12 cellular contexts compared by ENCODE assay signal in the genomic region with DNA sequence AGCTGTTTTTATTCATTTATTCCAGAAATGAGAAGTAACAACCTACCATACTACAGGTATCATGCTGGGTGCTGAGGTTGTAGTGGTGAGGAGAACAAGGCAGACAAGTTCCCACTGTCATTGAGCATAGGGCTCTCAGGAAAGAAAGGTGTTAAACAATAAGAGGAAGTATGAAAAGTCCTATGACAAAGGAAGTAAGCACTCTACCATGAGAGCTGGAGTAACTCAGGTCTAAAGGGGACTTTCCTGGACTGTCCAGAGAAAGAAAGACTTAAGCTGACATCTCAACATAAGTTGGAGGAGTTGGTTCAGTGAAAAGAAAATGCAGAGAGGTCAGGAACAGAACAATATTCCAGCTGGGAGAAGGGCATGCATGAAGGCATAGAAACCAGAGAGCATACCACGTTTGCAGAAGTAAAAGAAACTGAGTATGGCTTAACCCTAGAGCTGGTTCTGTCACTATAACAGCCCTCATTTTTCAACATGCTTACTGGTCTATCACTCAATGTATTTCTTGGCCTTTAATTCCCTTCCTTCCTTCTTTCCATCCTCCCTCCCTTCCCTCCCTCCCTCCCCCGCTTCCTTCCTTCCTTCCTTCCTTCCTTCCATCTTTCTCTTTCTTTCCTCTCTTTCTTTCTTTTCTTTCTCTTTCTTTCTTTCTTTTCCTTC.
A peak's percentile ranks its signal among the peaks of the same experiment; 100 is the strongest.
DNase-seq lines count a peak whose midpoint lies in the region; ATAC-seq and TF ChIP-seq lines count a peak whose summit lies in the region.
"Had no signal": no experiment of that assay in that cellular context is flagged by ENCODE, and none has a peak within 500 bp of the region (broad histone marks: within the 10 kb centered on the region; RNA-seq: fewer than 3 reads in every experiment).

No MANE protein-coding gene starts in this region.

- H3K4me3 ChIP-seq in vagina (no peak overlapping the region), upper lobe of right lung (no peak overlapping the region)

- H3K27ac ChIP-seq in vagina = no peak overlapping the region
- no peak overlapping the region for H3K27ac ChIP-seq in upper lobe of right lung

- ATAC-seq in GM19397 (IDR thresholded peaks at IDR 0.05; ENCODE audit: unreplicated experiment) = peak; percentile 82
- peak; percentile 88 for ATAC-seq in HG02798 (IDR thresholded peaks at IDR 0.05; ENCODE audit: poor library complexity, unreplicated experiment)
- peak; percentile 85 for ATAC-seq in HG03520 (IDR thresholded peaks at IDR 0.05; ENCODE audit: unreplicated experiment)
- no peak for ATAC-seq in upper lobe of right lung
- no peak for ATAC-seq in esophagus mucosa

- H3K27me3 ChIP-seq in vagina (no peaks in the 10 kb centered on the region), upper lobe of right lung (no peaks in the 10 kb centered on the region)

- H3K9me3 ChIP-seq in vagina (no peaks in the 10 kb centered on the region), upper lobe of right lung (no peaks in the 10 kb centered on the region)

- in situ Hi-C loops in GM13977 (cut with MboI; ENCODE audit: low pct_unique_long_range_greater_than_20kb, low sequenced_read_pairs, unreplicated experiment) = no loop called here

- TF ChIP-seq POLR2A in vagina (IDR thresholded peaks at IDR 0.05) = no peak

- H3K36me3 ChIP-seq in vagina = no peaks in the 10 kb centered on the region
- H3K36me3 ChIP-seq in upper lobe of right lung = no peaks in the 10 kb centered on the region

- TF ChIP-seq CTCF in GM13977 (IDR thresholded peaks at IDR 0.05; ENCODE audit: extremely low read depth, insufficient read depth, missing control alignments) = no peak
- no peak for TF ChIP-seq CTCF in GM10266 (IDR thresholded peaks at IDR 0.05; ENCODE audit: control insufficient read depth, insufficient read depth, low read depth, missing control alignments)
- TF ChIP-seq CTCF in vagina (IDR thresholded peaks at IDR 0.05) = no peak
- no peak for TF ChIP-seq CTCF in upper lobe of right lung (IDR thresholded peaks at IDR 0.05)

- H3K4me1 ChIP-seq in vagina = no peaks in the 10 kb centered on the region
- no peaks in the 10 kb centered on the region for H3K4me1 ChIP-seq in upper lobe of right lung

- intact Hi-C loops in vagina (cut with DNase I) (no loop called here), upper lobe of right lung (cut with DNase I) (no loop called here)

- DNase-seq in GM13977 (ENCODE audit: low spot score) (peak; percentile 14), GM10266 (ENCODE audit: extremely low spot score) (no peak), vagina (ENCODE audit: extremely low spot score in 2 of 2) (no peak), upper lobe of right lung (no peak)
- DNase-seq: activated CD4-positive, alpha-beta T cell treated with anti-CD3 and anti-CD28 coated beads for 4 hours; activated naive CD4-positive, alpha-beta T cell treated with anti-CD3 and anti-CD28 coated beads, Interleukin-2, amount 50 U/mL, for 16 hours; kidney glomerular epithelial cell; NCI-H2107 had no signal

Comparison
In these comparisons a context has a peak if more than half of its experiments do, and no peak if none do; other contexts are left out.
1. ATAC-seq: peak in GM19397 (single experiment), HG02798 (single experiment) and HG03520 (single experiment); none in upper lobe of right lung (single experiment) and esophagus mucosa (single experiment).